Comparison of ENCODE assay signal across 11 cellular contexts in the genomic region with DNA sequence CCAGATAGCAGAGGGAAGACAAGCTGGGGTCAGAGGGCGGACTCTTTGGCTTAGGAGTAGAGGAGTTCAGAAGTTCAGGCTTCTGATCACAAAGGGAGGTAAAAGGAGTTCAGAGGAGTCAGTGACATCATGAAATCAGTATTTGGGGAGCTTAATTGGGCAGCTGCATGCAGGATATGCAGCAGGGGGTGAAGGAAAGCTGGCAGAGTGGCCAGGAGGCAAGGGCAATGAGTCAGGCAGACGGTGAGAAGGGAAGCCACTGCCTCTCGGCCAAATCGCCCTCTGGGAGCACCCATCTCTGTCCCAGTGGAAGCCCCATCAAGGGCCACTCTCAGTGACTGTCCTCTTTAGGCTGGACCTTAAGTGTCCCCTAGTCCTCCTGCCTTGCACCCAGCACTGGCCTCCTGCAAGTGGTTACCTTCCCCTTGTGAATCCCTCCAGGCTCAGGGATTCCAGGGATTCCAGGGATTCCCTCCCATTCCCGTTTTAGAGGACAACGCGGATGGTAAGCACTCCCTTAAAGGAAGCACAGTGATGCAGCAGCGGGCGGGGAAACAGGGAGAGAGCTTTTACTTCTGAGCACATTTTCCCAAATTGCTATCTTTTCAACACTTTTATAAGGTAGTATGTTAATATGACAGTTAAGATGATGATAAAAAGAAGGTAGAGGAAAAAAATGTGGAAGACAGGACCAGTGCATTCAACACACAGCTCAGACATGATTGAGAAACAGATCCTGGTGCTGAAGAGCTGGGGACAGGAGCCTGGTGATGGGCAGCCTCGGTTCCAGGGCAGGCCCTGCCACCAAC.
A peak's percentile ranks its signal among the peaks of the same experiment; 100 is the strongest.
DNase-seq lines count a peak whose midpoint lies in the region; ATAC-seq, FAIRE-seq and TF ChIP-seq lines count a peak whose summit lies in the region.
"Had no signal": no experiment of that assay in that cellular context is flagged by ENCODE, and none has a peak within 500 bp of the region (broad histone marks: within the 10 kb centered on the region; RNA-seq: fewer than 3 reads in every experiment).

No MANE protein-coding gene starts in this region.

- peak overlapping the region; percentile 79 to 92 for H3K27ac ChIP-seq in A549

- peak overlapping the region; percentile 71 for H3K4me2 ChIP-seq in A549

- FAIRE-seq in A549 (lab: Jason Lieb, UNC), result peak; percentile 61

- DNase-seq in A549 (ENCODE audit: low read depth in 1 of 2, low spot score in 1 of 2), result peak; percentile 69 to 87
- peak; percentile 70 for DNase-seq in HFFc6
- DNase-seq in amniotic stem cell (lab: John Stamatoyannopoulos, UW), result peak; percentile 44
- peak; percentile 83 for DNase-seq in kidney tubule cell (ENCODE audit: low spot score)
- DNase-seq in midbrain (lab: John Stamatoyannopoulos, UW), result no peak
- no peak for DNase-seq in stimulated activated CD4-positive, alpha-beta T cell treated with anti-CD3 and anti-CD28 coated beads, Interleukin-4, amount 100 ng/mL, for 4 hours
- no peak for DNase-seq in activated CD4-positive, alpha-beta T cell treated with anti-CD3 and anti-CD28 coated beads, Interleukin-2, amount 10 ng/mL, durations not matched to agents 7 days and 5 days
- DNase-seq: activated gamma-delta T cell; C1 segment of cervical spinal cord; NK-92 treated with Interleukin-12 subunit alpha and Interleukin-12 subunit beta, amount 100 ng/mL, for 24 hours had no signal

- no peaks in the 10 kb centered on the region for H3K9me3 Mint-ChIP-seq in HFFc6
- H3K9me3 Mint-ChIP-seq in activated CD4-positive, alpha-beta T cell treated with anti-CD3 and anti-CD28 coated beads, Interleukin-2, amount 10 ng/mL, durations not matched to agents 7 days and 5 days, result no peaks in the 10 kb centered on the region

- H3K9me3 ChIP-seq in A549, result no peaks in the 10 kb centered on the region

- no peak overlapping the region for H3K4me3 ChIP-seq in A549

- 4% methylated on average over 10 of the region's 10 CpGs for WGBS in A549 (ENCODE audit: missing lambda C conversion rate)

- POLR2A ChIA-PET in A549 (lab: Yijun Ruan, JAX), result no interaction called here
- POLR2A ChIA-PET in activated CD4-positive, alpha-beta T cell treated with anti-CD3 and anti-CD28 coated beads, Interleukin-2, amount 10 ng/mL, durations not matched to agents 7 days and 5 days (lab: Charles Lee), result no interaction called here

- TF ChIP-seq EP300 in A549 (IDR thresholded peaks at IDR 0.05), result peak in 1 of 2 experiments; percentile 72; a peak in 1 of 5 replicates

- peaks cover 6% of the 10 kb centered on the region; the same call in 1 of the 2 replicates for H3K36me3 Mint-ChIP-seq in HFFc6 (ENCODE audit: low read depth)
- no peaks in the 10 kb centered on the region for H3K36me3 Mint-ChIP-seq in activated CD4-positive, alpha-beta T cell treated with anti-CD3 and anti-CD28 coated beads, Interleukin-2, amount 10 ng/mL, durations not matched to agents 7 days and 5 days (ENCODE audit: low read depth)

- CTCF ChIA-PET in A549 (lab: Yijun Ruan, JAX), result interaction anchor here (1.5 to 2.5 kb wide), 5 partner anchors 22 to 391 kb away, joined by 3 to 7 read pairs (median 5); no protein-coding TSS in a partner anchor
- CTCF ChIA-PET in activated CD4-positive, alpha-beta T cell treated with anti-CD3 and anti-CD28 coated beads, Interleukin-2, amount 10 ng/mL, durations not matched to agents 7 days and 5 days (lab: Charles Lee), result no interaction called here

- H3K27me3 Mint-ChIP-seq in HFFc6 (ENCODE audit: insufficient read depth), result peaks cover 3% of the 10 kb centered on the region
- H3K27me3 Mint-ChIP-seq in activated CD4-positive, alpha-beta T cell treated with anti-CD3 and anti-CD28 coated beads, Interleukin-2, amount 10 ng/mL, durations not matched to agents 7 days and 5 days, result peaks cover 5% of the 10 kb centered on the region

- no peak for TF ChIP-seq POLR2A in A549 (IDR thresholded peaks at IDR 0.05; ENCODE audit: low read length)

- peak in 1 of 2 experiments; percentile 27; a peak in 1 of 5 replicates for TF ChIP-seq RAD21 in A549 (conservative IDR thresholded peaks at IDR 0.05 in 1 of 2, IDR thresholded peaks at IDR 0.05 in 1 of 2)

- peak overlapping the region; percentile 60 for H3K4me3 Mint-ChIP-seq in HFFc6
- H3K4me3 Mint-ChIP-seq in activated CD4-positive, alpha-beta T cell treated with anti-CD3 and anti-CD28 coated beads, Interleukin-2, amount 10 ng/mL, durations not matched to agents 7 days and 5 days, result no peak overlapping the region

- H3K27ac Mint-ChIP-seq in HFFc6, result peak overlapping the region; percentile 78
- no peak overlapping the region for H3K27ac Mint-ChIP-seq in activated CD4-positive, alpha-beta T cell treated with anti-CD3 and anti-CD28 coated beads, Interleukin-2, amount 10 ng/mL, durations not matched to agents 7 days and 5 days

- H3K4me1 Mint-ChIP-seq in HFFc6 (ENCODE audit: low read depth), result peaks cover 54% of the 10 kb centered on the region
- no peaks in the 10 kb centered on the region for H3K4me1 Mint-ChIP-seq in activated CD4-positive, alpha-beta T cell treated with anti-CD3 and anti-CD28 coated beads, Interleukin-2, amount 10 ng/mL, durations not matched to agents 7 days and 5 days

- no peak for TF ChIP-seq CTCF in A549 (IDR thresholded peaks at IDR 0.05)
- no peak for TF ChIP-seq CTCF in HFFc6 (IDR thresholded peaks at IDR 0.05)

- ATAC-seq in A549 (peak; percentile 93 to 94), HG02870 (IDR thresholded peaks at IDR 0.05; ENCODE audit: unreplicated experiment) (no peak)

- peaks cover 64% of the 10 kb centered on the region for H3K4me1 ChIP-seq in A549

TF ChIP-seq in A549, 52 proteins besides CTCF, POLR2A, EP300 and RAD21:
- TF ChIP-seq HOXB5 (CRISPR knock-in tag; IDR thresholded peaks at IDR 0.05), result no peak
- TF ChIP-seq FOSL2 (IDR thresholded peaks at IDR 0.05), result no peak; the same call in 1 of the 2 replicates
- peak; percentile 65 for TF ChIP-seq FOSL2 (CRISPR knock-in tag; IDR thresholded peaks at IDR 0.05)
- TF ChIP-seq SMC3 (IDR thresholded peaks at IDR 0.05), result peak; percentile 14; the same call in 1 of the 3 replicates
- no peak for TF ChIP-seq KDM5A (IDR thresholded peaks at IDR 0.05)
- no peak for TF ChIP-seq FOSB (CRISPR knock-in tag; IDR thresholded peaks at IDR 0.05)
- peak; percentile 38; the same call in 1 of the 2 replicates for TF ChIP-seq ATOH8 (CRISPR knock-in tag; IDR thresholded peaks at IDR 0.05; ENCODE audit: low read depth)
- TF ChIP-seq CBX2 (IDR thresholded peaks at IDR 0.05; ENCODE audit: borderline replicate concordance, low read depth), result no peak
- no peak for TF ChIP-seq BHLHE40 (IDR thresholded peaks at IDR 0.05; ENCODE audit: low read depth, low read length)
- peak in 1 of 2 experiments; percentile 63; a peak in 1 of 5 replicates for TF ChIP-seq JUN (IDR thresholded peaks at IDR 0.05)
- no peak for TF ChIP-seq EHF (CRISPR knock-in tag; IDR thresholded peaks at IDR 0.05)
- peak; percentile 77; the same call in 1 of the 2 replicates for TF ChIP-seq GATA3 (IDR thresholded peaks at IDR 0.05; ENCODE audit: borderline replicate concordance)
- peak in 1 of 2 experiments; percentile 18; a peak in 1 of 4 replicates for TF ChIP-seq CEBPB (IDR thresholded peaks at IDR 0.05)
- TF ChIP-seq JUNB (IDR thresholded peaks at IDR 0.05), result peak; percentile 35; the same call in 1 of the 2 replicates
- no peak for TF ChIP-seq ZC3H11A (IDR thresholded peaks at IDR 0.05)
- TF ChIP-seq HES2 (IDR thresholded peaks at IDR 0.05), result no peak
- no peak for TF ChIP-seq ELK1 (IDR thresholded peaks at IDR 0.05; ENCODE audit: low read depth, low read length)
- TF ChIP-seq NPAS2 (CRISPR knock-in tag; IDR thresholded peaks at IDR 0.05; ENCODE audit: borderline replicate concordance), result no peak
- no peak for TF ChIP-seq HOXB13 (CRISPR knock-in tag; IDR thresholded peaks at IDR 0.05; ENCODE audit: low read depth)
- peak; percentile 67 for TF ChIP-seq MAX (IDR thresholded peaks at IDR 0.05)
- TF ChIP-seq NR3C1 (IDR thresholded peaks at IDR 0.05), result no peak

Comparison
In these comparisons a context has a peak if more than half of its experiments do, and no peak if none do; other contexts are left out.
1. DNase-seq: peak in A549 (2 of 2), HFFc6 (single experiment), amniotic stem cell (single experiment) and kidney tubule cell (single experiment); none in midbrain (single experiment), stimulated activated CD4-positive, alpha-beta T cell treated with anti-CD3 and anti-CD28 coated beads, Interleukin-4, amount 100 ng/mL, for 4 hours (0 of 2) and activated CD4-positive, alpha-beta T cell treated with anti-CD3 and anti-CD28 coated beads, Interleukin-2, amount 10 ng/mL, durations not matched to agents 7 days and 5 days (single experiment).